In genomic region chr11:73263640-73264039, GRCh38 we compare ENCODE assay signal across 15 cellular contexts. TPM values are rescaled to one million over a fixed set of nuclear protein-coding genes. Genes with fewer than 3 reads are reported as not detected.
DNase-seq lines count a peak whose midpoint lies in the region; ATAC-seq, FAIRE-seq and TF ChIP-seq lines count a peak whose summit lies in the region.
"Had no signal": no experiment of that assay in that cellular context is flagged by ENCODE, and none has a peak within 500 bp of the region (broad histone marks: within the 10 kb centered on the region; RNA-seq: fewer than 3 reads in every experiment).

No MANE protein-coding gene starts in this region.

- no peak overlapping the region for H2AFZ ChIP-seq in astrocyte (ENCODE audit: low read depth, low read length)

- H3K27ac ChIP-seq in right atrium auricular region (no peak overlapping the region), astrocyte (ENCODE audit: low read depth, low read length) (no peak overlapping the region), esophagus muscularis mucosa (replicated peaks in 1 of 4) (no peak overlapping the region)

- FAIRE-seq in astrocyte (lab: Jason Lieb, UNC): peak; percentile 39
- FAIRE-seq: A204.1, H54 had no signal

- no peaks in the 10 kb centered on the region for H3K4me1 Mint-ChIP-seq in astrocyte (ENCODE audit: low read depth, unreplicated experiment)

- TF ChIP-seq CTCF in right atrium auricular region (IDR thresholded peaks at IDR 0.05) (no peak), astrocyte (IDR thresholded peaks at IDR 0.05; ENCODE audit: insufficient read depth, low read depth, low read length) (no peak), esophagus muscularis mucosa (IDR thresholded peaks at IDR 0.05) (no peak)

- no peak overlapping the region for H3K4me2 ChIP-seq in astrocyte (ENCODE audit: low read length)

- TF ChIP-seq POLR2A in esophagus muscularis mucosa (IDR thresholded peaks at IDR 0.05; ENCODE audit: low read depth): no peak

- intact Hi-C loops in Right ventricle myocardium superior (cut with DNase I): no loop called here
- intact Hi-C loops in esophagus muscularis mucosa (cut with DNase I): no loop called here

- no peak for ATAC-seq in Right ventricle myocardium superior (ENCODE audit: poor library complexity)
- ATAC-seq in left lobe of liver: no peak
- ATAC-seq in HG03280 (IDR thresholded peaks at IDR 0.05; ENCODE audit: unreplicated experiment): no peak

- no peak overlapping the region for H3K4me3 ChIP-seq in right atrium auricular region
- no peak overlapping the region for H3K4me3 ChIP-seq in astrocyte (ENCODE audit: insufficient read depth, low read depth, low read length)
- H3K4me3 ChIP-seq in esophagus muscularis mucosa: no peak overlapping the region

- no peaks in the 10 kb centered on the region for H3K9me3 ChIP-seq in right atrium auricular region
- no peaks in the 10 kb centered on the region for H3K9me3 ChIP-seq in astrocyte (ENCODE audit: insufficient read depth, low read depth, low read length)
- H3K9me3 ChIP-seq in esophagus muscularis mucosa: no peaks in the 10 kb centered on the region

- H3K9me3 Mint-ChIP-seq in astrocyte (ENCODE audit: unreplicated experiment): no peaks in the 10 kb centered on the region
- H3K9me3 Mint-ChIP-seq: CD4-positive, alpha-beta T cell had no signal

- no peaks in the 10 kb centered on the region for H3K79me2 ChIP-seq in astrocyte (ENCODE audit: insufficient read depth, low read length)

- H3K4me3 Mint-ChIP-seq in astrocyte (ENCODE audit: unreplicated experiment): no peak overlapping the region
- H3K4me3 Mint-ChIP-seq: B cell; CD4-positive, alpha-beta T cell had no signal

- DNase-seq in right atrium auricular region (ENCODE audit: low spot score): peak; percentile 5
- no peak for DNase-seq in Right ventricle myocardium superior
- no peak for DNase-seq in astrocyte (ENCODE audit: low read depth)
- DNase-seq in left lobe of liver (ENCODE audit: low spot score): peak; percentile 2
- no peak for DNase-seq in esophagus muscularis mucosa (ENCODE audit: extremely low spot score)
- no peak for DNase-seq in hypothalamus (lab: John Stamatoyannopoulos, UW)
- DNase-seq: C1 segment of cervical spinal cord, DMS 273 treated with DMSO at 0.1 percent for 48 hours had no signal

- H3K4me1 ChIP-seq in right atrium auricular region (peaks cover 0 to 28% of the 10 kb centered on the region in 2 donors), astrocyte (ENCODE audit: insufficient read depth, low read length) (no peaks in the 10 kb centered on the region), esophagus muscularis mucosa (peaks cover 8 to 19% (median 10%) of the 10 kb centered on the region in 4 donors)

- no peaks in the 10 kb centered on the region for H4K20me1 ChIP-seq in astrocyte (ENCODE audit: insufficient read depth, low read length)

- H3K27ac Mint-ChIP-seq in astrocyte (ENCODE audit: unreplicated experiment): no peak overlapping the region
- H3K27ac Mint-ChIP-seq: B cell; CD4-positive, alpha-beta T cell had no signal

- TF ChIP-seq EP300 in esophagus muscularis mucosa (IDR thresholded peaks at IDR 0.05): no peak

- no peaks in the 10 kb centered on the region for H3K36me3 ChIP-seq in right atrium auricular region
- no peaks in the 10 kb centered on the region for H3K36me3 ChIP-seq in astrocyte (ENCODE audit: insufficient read depth, low read length)
- no peaks in the 10 kb centered on the region for H3K36me3 ChIP-seq in esophagus muscularis mucosa

- no peaks in the 10 kb centered on the region for H3K27me3 ChIP-seq in right atrium auricular region
- H3K27me3 ChIP-seq in astrocyte (ENCODE audit: insufficient read depth, low read length): peaks cover 20% of the 10 kb centered on the region
- peaks cover 0 to 39% (median 8%) of the 10 kb centered on the region in 4 donors for H3K27me3 ChIP-seq in esophagus muscularis mucosa

- H3K27me3 Mint-ChIP-seq in astrocyte (ENCODE audit: low read depth, unreplicated experiment): peaks cover 36% of the 10 kb centered on the region

- no peak overlapping the region for H3K9ac ChIP-seq in astrocyte (ENCODE audit: low read length)

- H3K36me3 Mint-ChIP-seq in astrocyte (ENCODE audit: low read depth, unreplicated experiment): no peaks in the 10 kb centered on the region

- WGBS in esophagus muscularis mucosa: 92% methylated on average over 2 of the region's 2 CpGs

RNA-seq across cellular contexts. Expression of gene P2RY6, which starts 8.5 kb away (rescaled TPM):
- total RNA-seq in right atrium auricular region: 1 to 10 TPM in 1 of 2 donors, under 1 TPM in 1; 0.19 to 1.9 TPM
- total RNA-seq in Right ventricle myocardium superior: 2.1 TPM
- 0.14 and 0.75 TPM in 2 replicates for total RNA-seq in astrocyte
- 0.25 TPM for total RNA-seq in left lobe of liver
- total RNA-seq in esophagus muscularis mucosa: 1 to 10 TPM; 1.6 to 4.8 (median 2.4) TPM
- total RNA-seq: Calu3; CD4-positive, alpha-beta T cell; HT-29 had no signal

RNA-seq across cellular contexts. Expression of gene ARHGEF17, which starts 44.4 kb away (rescaled TPM):
- total RNA-seq in right atrium auricular region (10 to 100 TPM; 41.6 to 59.9 TPM), Right ventricle myocardium superior (51.5 TPM), astrocyte (59.7 and 66.4 TPM in 2 replicates), left lobe of liver (6.8 TPM), esophagus muscularis mucosa (100 to 1,000 TPM in 3 of 4 donors, 10 to 100 TPM in 1; 82.8 to 196 (median 122) TPM)
- total RNA-seq: CD4-positive, alpha-beta T cell had no signal

RNA-seq across cellular contexts. Expression of gene P2RY2, which starts 45.6 kb away (rescaled TPM):
- total RNA-seq in right atrium auricular region (10 to 100 TPM in 1 of 2 donors, 1 to 10 TPM in 1; 9.5 to 14.7 TPM), Right ventricle myocardium superior (22.5 TPM), astrocyte (0.12 and 0.30 TPM in 2 replicates), left lobe of liver (6.0 TPM), esophagus muscularis mucosa (under 1 TPM in 3 of 4 donors, not detected in 1; 0.32 to 0.83 (median 0.52) TPM)
- total RNA-seq: CD4-positive, alpha-beta T cell had no signal

Comparison
In these comparisons a context has a peak if more than half of its experiments do, and no peak if none do; other contexts are left out.
1. DNase-seq: peak in right atrium auricular region (single experiment) and left lobe of liver (single experiment); none in Right ventricle myocardium superior (single experiment), astrocyte (single experiment), esophagus muscularis mucosa (single experiment) and hypothalamus (0 of 51).